8 cellular contexts compared by ENCODE assay signal in the genomic region with DNA sequence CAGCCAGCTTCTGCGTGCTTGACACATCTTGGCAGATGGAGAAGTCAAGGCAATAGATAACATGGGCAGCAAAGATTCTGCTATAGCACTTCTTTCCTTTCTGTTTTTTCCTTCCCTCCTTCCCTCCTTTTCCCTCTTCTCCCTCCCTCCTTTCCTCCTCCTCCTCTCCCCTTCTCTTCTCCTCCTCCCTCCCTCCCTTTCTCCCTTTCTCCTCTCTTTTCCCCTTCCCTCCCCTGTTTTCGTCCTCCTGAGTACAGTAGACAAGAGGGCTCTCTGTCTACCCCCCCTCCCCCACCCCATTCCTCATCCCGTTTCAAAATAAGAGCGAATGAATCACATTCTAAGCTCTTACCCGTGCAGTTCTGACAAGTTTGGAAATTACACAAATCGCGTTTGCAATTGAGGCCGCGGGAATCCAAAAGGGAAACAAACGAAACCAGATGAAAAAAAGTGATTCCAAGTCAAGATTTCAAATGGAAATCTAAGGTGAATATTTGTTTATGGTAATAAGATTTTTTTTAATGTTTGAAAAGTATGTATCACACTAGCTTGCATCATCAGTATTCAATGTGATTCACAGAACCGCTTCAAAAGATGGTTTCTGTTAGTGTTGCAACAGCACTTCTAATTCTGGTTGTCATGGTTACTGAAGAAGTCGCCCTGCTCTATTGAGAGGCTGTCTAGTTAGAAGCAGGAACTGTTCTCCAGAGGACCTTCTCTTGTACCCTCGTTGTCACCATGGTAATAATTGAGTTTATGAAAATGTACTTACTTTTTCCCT. TPM values are rescaled to one million over a fixed set of nuclear protein-coding genes. Genes with fewer than 3 reads are reported as not detected.
DNase-seq lines count a peak whose midpoint lies in the region; ATAC-seq and TF ChIP-seq lines count a peak whose summit lies in the region.

No MANE protein-coding gene starts in this region.

- no peaks in the 10 kb centered on the region for H3K36me3 ChIP-seq in sigmoid colon

- H3K4me3 ChIP-seq in astrocyte of the spinal cord (ENCODE audit: low read depth, low read length) (peak overlapping the region; percentile 36), sigmoid colon (peak overlapping the region; percentile 36 to 74 (median 59))

- peak; percentile 55 for DNase-seq in ACHN
- peak; percentile 87 for DNase-seq in RPMI7951 (ENCODE audit: low read depth)
- DNase-seq in astrocyte of the spinal cord (ENCODE audit: low read depth, low spot score), result peak; percentile 92
- peak in 28 of 51 donors; percentile 1 to 87 (median 25) for DNase-seq in hypothalamus (lab: John Stamatoyannopoulos, UW)
- no peak for DNase-seq in sigmoid colon
- DNase-seq in NCI-H510A treated with DMSO at 0.1 percent for 48 hours (lab: John Stamatoyannopoulos, UW), result no peak

- no peaks in the 10 kb centered on the region for H3K27me3 ChIP-seq in sigmoid colon

- in situ Hi-C loops in ACHN (cut with HindIII; ENCODE audit: low pct_ligation_motif_present, low pct_unique_long_range_greater_than_20kb, low sequenced_read_pairs) (no loop called here), astrocyte of the spinal cord (cut with HindIII; ENCODE audit: low sequenced_read_pairs) (no loop called here)

- TF ChIP-seq CTCF in astrocyte of the spinal cord (IDR thresholded peaks at IDR 0.05; ENCODE audit: low read depth, low read length) (no peak), sigmoid colon (IDR thresholded peaks at IDR 0.05) (no peak)

- TF ChIP-seq POLR2A in sigmoid colon (IDR thresholded peaks at IDR 0.05), result no peak

- peak; percentile 52 for ATAC-seq in GM18861 (IDR thresholded peaks at IDR 0.05; ENCODE audit: unreplicated experiment)
- ATAC-seq in HG03432 (IDR thresholded peaks at IDR 0.05; ENCODE audit: unreplicated experiment), result peak; percentile 46

- 7 to 13% methylated on average over 13 of the region's 13 CpGs for WGBS in sigmoid colon, 2 donors

- peaks cover 0 to 28% (median 18%) of the 10 kb centered on the region in 4 donors for H3K4me1 ChIP-seq in sigmoid colon

- TF ChIP-seq EP300 in sigmoid colon (IDR thresholded peaks at IDR 0.05), result no peak

- no peaks in the 10 kb centered on the region for H3K9me3 ChIP-seq in sigmoid colon

- peak overlapping the region; percentile 58 to 62 (median 60) for H3K27ac ChIP-seq in sigmoid colon

- intact Hi-C loops in sigmoid colon (cut with DNase I), result loop anchor here (2.0 to 5.0 kb wide), 4 partner anchors 71 to 289 kb away; a partner anchor contains a TSS

RNA-seq across cellular contexts. Expression of a gene that starts 1.3 kb away (rescaled TPM):
- total RNA-seq in RPMI7951 (2014; rRNA removed; shearing (Covaris generic)), result 0.88 and 1.4 TPM in 2 replicates
- total RNA-seq in sigmoid colon, result 1 to 10 TPM in 1 of 4 donors, under 1 TPM in 3; 0.28 to 3.6 (median 0.83) TPM
- polyA plus RNA-seq in sigmoid colon, result under 1 TPM in 1 of 3 donors, not detected in 2; 0.42 TPM

Comparison
In these comparisons a context has a peak if more than half of its experiments do, and no peak if none do; other contexts are left out.
1. DNase-seq: peak in ACHN (single experiment), RPMI7951 (single experiment), astrocyte of the spinal cord (single experiment) and hypothalamus (28 of 51); none in sigmoid colon (single experiment) and NCI-H510A treated with DMSO at 0.1 percent for 48 hours (single experiment).